ENCODE assay signal across 9 cellular contexts in genomic region chr11:10451399-10452116, GRCh38. TPM values are rescaled to one million over a fixed set of nuclear protein-coding genes. Genes with fewer than 3 reads are reported as not detected.
DNase-seq lines count a peak whose midpoint lies in the region; ATAC-seq, FAIRE-seq and TF ChIP-seq lines count a peak whose summit lies in the region.
"Had no signal": no experiment of that assay in that cellular context is flagged by ENCODE, and none has a peak within 500 bp of the region (broad histone marks: within the 10 kb centered on the region; RNA-seq: fewer than 3 reads in every experiment).

No MANE protein-coding gene starts in this region.

- no peak for FAIRE-seq in H54 (lab: Jason Lieb, UNC)
- FAIRE-seq: A204.1 had no signal

- H3K4me1 ChIP-seq in PC-3 (ENCODE audit: insufficient read depth, low read length) (peaks cover 41% of the 10 kb centered on the region), spleen (peaks cover 6 to 74% (median 51%) of the 10 kb centered on the region in 6 donors)

- DNase-seq in NCI-H748 (lab: John Stamatoyannopoulos, UW; ENCODE audit: unreplicated experiment) (peak; percentile 48), NCI-H748 treated with DMSO at 0.1 percent for 48 hours (lab: John Stamatoyannopoulos, UW) (no peak), PC-3 (no peak), spleen (peak; percentile 80), left lobe of liver (ENCODE audit: low spot score) (no peak), D341Med (ENCODE audit: low spot score) (no peak), H54 (ENCODE audit: insufficient read length, low spot score) (no peak)

- H3K4me3 ChIP-seq in PC-3 (ENCODE audit: low read length), result peak overlapping the region; percentile 69
- H3K4me3 ChIP-seq in spleen, result peak overlapping the region; percentile 42 to 78 (median 54)

- H3K9me3 ChIP-seq in PC-3 (ENCODE audit: low read length) (no peaks in the 10 kb centered on the region), spleen (no peaks in the 10 kb centered on the region)

- WGBS in spleen, 5 donors, result 46 to 64% (median 55%) methylated on average over 3 to 5 of the region's 5 CpGs

- peak overlapping the region; percentile 81 for H3K4me2 ChIP-seq in PC-3 (ENCODE audit: low read length)

- H3K27ac ChIP-seq in PC-3 (ENCODE audit: low read length) (no peak overlapping the region), spleen (peak overlapping the region; percentile 81 to 97 (median 90))

- H3F3A ChIP-seq in PC-3 (ENCODE audit: low read length, unreplicated experiment), result peaks cover 3% of the 10 kb centered on the region

- peaks cover 23% of the 10 kb centered on the region for H3K79me2 ChIP-seq in PC-3 (ENCODE audit: low read length)

- peak overlapping the region; percentile 67; the same call in 1 of the 2 replicates for H2AFZ ChIP-seq in PC-3 (ENCODE audit: low read length)

- no peaks in the 10 kb centered on the region for H3K9me2 ChIP-seq in PC-3 (replicated peaks; ENCODE audit: low read length)

- no peak for TF ChIP-seq CTCF in PC-3 (conservative IDR thresholded peaks at IDR 0.05; ENCODE audit: low read depth, low read length)
- peak in 1 of 11 experiments; percentile 2 for TF ChIP-seq CTCF in spleen (IDR thresholded peaks at IDR 0.05 in 8 of 11, conservative IDR thresholded peaks at IDR 0.05 in 3 of 11)

- H3K9ac ChIP-seq in PC-3 (ENCODE audit: low read length), result no peak overlapping the region

- POLR2A ChIA-PET in PC-3 (lab: Charles Lee; ENCODE audit: unreplicated experiment), result interaction anchor here (0.5 to 0.6 kb wide), 2 partner anchors 692 to 823 kb away, joined by 3 read pairs; no protein-coding TSS in a partner anchor

- intact Hi-C loops in PC-3 (cut with micrococcal nuclease), result no loop called here
- intact Hi-C loops in spleen (cut with DNase I; ENCODE audit: low total_unique reads), result no loop called here

- ATAC-seq in PC-3 (no peak), esophagus mucosa (peak; percentile 1), left lobe of liver (no peak)

- H3K27me3 ChIP-seq in PC-3 (ENCODE audit: low read length), result no peaks in the 10 kb centered on the region
- peaks cover 0 to 18% (median 9%) of the 10 kb centered on the region in 7 donors for H3K27me3 ChIP-seq in spleen (replicated peaks in 1 of 7)

- H3K36me3 ChIP-seq in PC-3 (ENCODE audit: low read depth, low read length) (no peaks in the 10 kb centered on the region), spleen (no peaks in the 10 kb centered on the region)

- BruUV-seq in PC-3 (replicated peaks; lab: Mats Ljungman, UMichigan), result TSS peak; percentile 4

- CTCF ChIA-PET in PC-3 (lab: Charles Lee), result interaction anchor here (1.1 kb wide), 1 partner anchor 38 kb away, joined by 6 read pairs; no protein-coding TSS in a partner anchor

- peaks cover 2% of the 10 kb centered on the region; the same call in 1 of the 2 replicates for H4K20me1 ChIP-seq in PC-3 (ENCODE audit: low read length)

- TF ChIP-seq POLR2A in spleen (IDR thresholded peaks at IDR 0.05) (no peak), H54 (IDR thresholded peaks at IDR 0.05; ENCODE audit: low read depth, low read length) (no peak)

RNA-seq across cellular contexts. Expression of gene AMPD3, which starts 3.5 kb away (rescaled TPM):
- total RNA-seq in PC-3 (2014; rRNA removed), result 11.8 and 16.5 TPM in 2 replicates
- total RNA-seq in esophagus mucosa, result 16.2 TPM
- total RNA-seq in spleen, result 10 to 100 TPM; 19.1 to 54.7 (median 26.5) TPM
- 10 to 100 TPM in 2 of 3 donors, 1 to 10 TPM in 1; 9.3 to 16.1 (median 12.9) TPM for polyA plus RNA-seq in spleen
- 1.4 TPM for total RNA-seq in left lobe of liver

Comparison
In these comparisons a context has a peak if more than half of its experiments do, and no peak if none do; other contexts are left out.
1. DNase-seq: peak in NCI-H748 (single experiment) and spleen (single experiment); none in NCI-H748 treated with DMSO at 0.1 percent for 48 hours (single experiment), PC-3 (single experiment), left lobe of liver (single experiment), D341Med (single experiment) and H54 (single experiment).